15 cellular contexts compared by ENCODE assay signal in genomic region chr6:142694054-142694453, GRCh38.
DNase-seq lines count a peak whose midpoint lies in the region; ATAC-seq and TF ChIP-seq lines count a peak whose summit lies in the region.
"Had no signal": no experiment of that assay in that cellular context is flagged by ENCODE, and none has a peak within 500 bp of the region (broad histone marks: within the 10 kb centered on the region; RNA-seq: fewer than 3 reads in every experiment).

No MANE protein-coding gene starts in this region.

- H3K4me1 ChIP-seq in esophagus muscularis mucosa: peaks cover 0 to 36% (median 20%) of the 10 kb centered on the region in 4 donors
- H3K4me1 ChIP-seq: Caco-2 had no signal

- H3K27ac Mint-ChIP-seq in activated naive CD4-positive, alpha-beta T cell treated with anti-CD3 and anti-CD28 coated beads, Interleukin-2, amount 50 U/mL, for 72 hours: no peak overlapping the region
- H3K27ac Mint-ChIP-seq in stimulated activated memory B cell treated with anti-CD40 and anti-IgM and Interleukin-4, amounts not matched to agents 10 μg/mL and 1 μg/mL and 100 μg/mL, for 72 hours: peak overlapping the region; percentile 31
- H3K27ac Mint-ChIP-seq: activated CD4-positive, alpha-beta memory T cell treated with anti-CD3 and anti-CD28 coated beads, Interleukin-2, amount 10 ng/mL, durations not matched to agents 7 days and 5 days had no signal

- TF ChIP-seq POLR2A in esophagus muscularis mucosa (IDR thresholded peaks at IDR 0.05; ENCODE audit: low read depth): no peak

- H3K9me3 ChIP-seq in esophagus muscularis mucosa: no peaks in the 10 kb centered on the region
- H3K9me3 ChIP-seq: Caco-2, esophagus squamous epithelium, mucosa of descending colon had no signal

- H3K4me1 Mint-ChIP-seq in stimulated activated memory B cell treated with anti-CD40 and anti-IgM and Interleukin-4, amounts not matched to agents 10 μg/mL and 1 μg/mL and 100 μg/mL, for 72 hours: peaks cover 19% of the 10 kb centered on the region

- H3K4me3 ChIP-seq in esophagus muscularis mucosa (no peak overlapping the region), coronary artery (no peak overlapping the region)
- H3K4me3 ChIP-seq: esophagus squamous epithelium, mucosa of descending colon had no signal

- intact Hi-C loops in esophagus muscularis mucosa (cut with DNase I): loop anchor here (5.0 to 10.0 kb wide), 4 partner anchors 219 to 733 kb away; partner anchors contain the start of gene HIVEP2

- ATAC-seq in activated naive CD4-positive, alpha-beta T cell treated with anti-CD3 and anti-CD28 coated beads, Interleukin-2, amount 50 U/mL, for 72 hours: peak; percentile 28 to 61
- ATAC-seq in stimulated activated memory B cell treated with anti-CD40 and anti-IgM and Interleukin-4, amounts not matched to agents 10 μg/mL and 1 μg/mL and 100 μg/mL, for 72 hours: no peak
- no peak for ATAC-seq in HG03175 (IDR thresholded peaks at IDR 0.05; ENCODE audit: unreplicated experiment)
- ATAC-seq: HCT116, left colon, mucosa of descending colon had no signal

- no peak for DNase-seq in activated naive CD4-positive, alpha-beta T cell treated with anti-CD3 and anti-CD28 coated beads, Interleukin-2, amount 50 U/mL, for 72 hours (ENCODE audit: low spot score in 2 of 2)
- DNase-seq in activated naive CD4-positive, alpha-beta T cell treated with Interleukin-2 at 50 U/mL for 16 hours: no peak
- DNase-seq in NCI-H446 treated with DMSO at 0.1 percent for 48 hours (lab: John Stamatoyannopoulos, UW) (peak; percentile 29), esophagus muscularis mucosa (ENCODE audit: extremely low spot score) (peak; percentile 68), NCI-H345 (lab: John Stamatoyannopoulos, UW) (no peak), coronary artery (ENCODE audit: low spot score) (no peak)
- DNase-seq: activated CD4-positive, alpha-beta memory T cell treated with anti-CD3 and anti-CD28 coated beads, Interleukin-2, amount 10 ng/mL, durations not matched to agents 7 days and 5 days; Caco-2; esophagus squamous epithelium; left colon; mucosa of descending colon; occipital lobe had no signal

- 82% methylated on average over 2 of the region's 2 CpGs for WGBS in esophagus muscularis mucosa

- H3K36me3 ChIP-seq in esophagus muscularis mucosa: no peaks in the 10 kb centered on the region
- H3K36me3 ChIP-seq: esophagus squamous epithelium had no signal

- TF ChIP-seq CTCF in esophagus muscularis mucosa (IDR thresholded peaks at IDR 0.05) (no peak), coronary artery (IDR thresholded peaks at IDR 0.05) (no peak)

- peaks cover 0 to 5% of the 10 kb centered on the region in 2 donors for H3K9me3 Mint-ChIP-seq in activated naive CD4-positive, alpha-beta T cell treated with anti-CD3 and anti-CD28 coated beads, Interleukin-2, amount 50 U/mL, for 72 hours
- H3K9me3 Mint-ChIP-seq in stimulated activated memory B cell treated with anti-CD40 and anti-IgM and Interleukin-4, amounts not matched to agents 10 μg/mL and 1 μg/mL and 100 μg/mL, for 72 hours: no peaks in the 10 kb centered on the region
- H3K9me3 Mint-ChIP-seq: activated CD4-positive, alpha-beta memory T cell treated with anti-CD3 and anti-CD28 coated beads, Interleukin-2, amount 10 ng/mL, durations not matched to agents 7 days and 5 days had no signal

- no peaks in the 10 kb centered on the region for H3K27me3 Mint-ChIP-seq in stimulated activated memory B cell treated with anti-CD40 and anti-IgM and Interleukin-4, amounts not matched to agents 10 μg/mL and 1 μg/mL and 100 μg/mL, for 72 hours
- H3K27me3 Mint-ChIP-seq: activated CD4-positive, alpha-beta memory T cell treated with anti-CD3 and anti-CD28 coated beads, Interleukin-2, amount 10 ng/mL, durations not matched to agents 7 days and 5 days had no signal

- no peak overlapping the region for H3K27ac ChIP-seq in esophagus muscularis mucosa (replicated peaks in 1 of 4)
- no peak overlapping the region for H3K27ac ChIP-seq in coronary artery

- no peak for TF ChIP-seq EP300 in esophagus muscularis mucosa (IDR thresholded peaks at IDR 0.05)

- H3K4me3 Mint-ChIP-seq in stimulated activated memory B cell treated with anti-CD40 and anti-IgM and Interleukin-4, amounts not matched to agents 10 μg/mL and 1 μg/mL and 100 μg/mL, for 72 hours: no peak overlapping the region
- H3K4me3 Mint-ChIP-seq: activated CD4-positive, alpha-beta memory T cell treated with anti-CD3 and anti-CD28 coated beads, Interleukin-2, amount 10 ng/mL, durations not matched to agents 7 days and 5 days had no signal

- peaks cover 0 to 5% of the 10 kb centered on the region in 2 donors for H3K36me3 Mint-ChIP-seq in activated naive CD4-positive, alpha-beta T cell treated with anti-CD3 and anti-CD28 coated beads, Interleukin-2, amount 50 U/mL, for 72 hours
- no peaks in the 10 kb centered on the region for H3K36me3 Mint-ChIP-seq in stimulated activated memory B cell treated with anti-CD40 and anti-IgM and Interleukin-4, amounts not matched to agents 10 μg/mL and 1 μg/mL and 100 μg/mL, for 72 hours

- no peaks in the 10 kb centered on the region for H3K27me3 ChIP-seq in esophagus muscularis mucosa
- H3K27me3 ChIP-seq: esophagus squamous epithelium had no signal

Comparison
In these comparisons a context has a peak if more than half of its experiments do, and no peak if none do; other contexts are left out.
1. ATAC-seq: peak in activated naive CD4-positive, alpha-beta T cell treated with anti-CD3 and anti-CD28 coated beads, Interleukin-2, amount 50 U/mL, for 72 hours (2 of 2); none in stimulated activated memory B cell treated with anti-CD40 and anti-IgM and Interleukin-4, amounts not matched to agents 10 μg/mL and 1 μg/mL and 100 μg/mL, for 72 hours (single experiment) and HG03175 (single experiment).
2. DNase-seq: peak in NCI-H446 treated with DMSO at 0.1 percent for 48 hours (single experiment) and esophagus muscularis mucosa (single experiment); none in activated naive CD4-positive, alpha-beta T cell treated with anti-CD3 and anti-CD28 coated beads, Interleukin-2, amount 50 U/mL, for 72 hours (0 of 2), activated naive CD4-positive, alpha-beta T cell treated with Interleukin-2 at 50 U/mL for 16 hours (single experiment), NCI-H345 (single experiment) and coronary artery (single experiment).